In the genomic region with DNA sequence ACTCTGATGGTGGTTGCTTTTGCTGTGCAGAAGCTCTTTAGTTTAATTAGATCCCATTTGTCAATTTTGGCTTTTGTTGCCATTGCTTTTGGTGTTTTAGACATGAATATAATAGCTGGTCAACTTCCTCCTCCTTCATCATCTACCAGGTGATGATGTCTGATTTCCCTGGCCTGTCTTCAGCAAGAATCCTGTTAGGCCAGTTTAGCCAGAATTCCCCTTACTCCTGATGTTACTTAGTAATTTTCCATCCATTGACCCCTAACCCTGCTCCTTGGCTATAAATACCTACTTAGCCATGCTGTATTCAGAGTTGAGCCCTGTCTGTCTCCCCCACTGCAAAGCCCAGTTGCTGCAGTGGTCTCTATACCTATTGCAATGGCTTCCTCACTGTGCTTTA, we compare ENCODE assay signal across 1 cellular context.
TF ChIP-seq lines count a peak whose summit lies in the region.

No MANE protein-coding gene starts in this region.

TF ChIP-seq in GM23338, 12 proteins besides CTCF, POLR2A, EP300 and RAD21 (continued from another document):
- TF ChIP-seq, protein P1, sequence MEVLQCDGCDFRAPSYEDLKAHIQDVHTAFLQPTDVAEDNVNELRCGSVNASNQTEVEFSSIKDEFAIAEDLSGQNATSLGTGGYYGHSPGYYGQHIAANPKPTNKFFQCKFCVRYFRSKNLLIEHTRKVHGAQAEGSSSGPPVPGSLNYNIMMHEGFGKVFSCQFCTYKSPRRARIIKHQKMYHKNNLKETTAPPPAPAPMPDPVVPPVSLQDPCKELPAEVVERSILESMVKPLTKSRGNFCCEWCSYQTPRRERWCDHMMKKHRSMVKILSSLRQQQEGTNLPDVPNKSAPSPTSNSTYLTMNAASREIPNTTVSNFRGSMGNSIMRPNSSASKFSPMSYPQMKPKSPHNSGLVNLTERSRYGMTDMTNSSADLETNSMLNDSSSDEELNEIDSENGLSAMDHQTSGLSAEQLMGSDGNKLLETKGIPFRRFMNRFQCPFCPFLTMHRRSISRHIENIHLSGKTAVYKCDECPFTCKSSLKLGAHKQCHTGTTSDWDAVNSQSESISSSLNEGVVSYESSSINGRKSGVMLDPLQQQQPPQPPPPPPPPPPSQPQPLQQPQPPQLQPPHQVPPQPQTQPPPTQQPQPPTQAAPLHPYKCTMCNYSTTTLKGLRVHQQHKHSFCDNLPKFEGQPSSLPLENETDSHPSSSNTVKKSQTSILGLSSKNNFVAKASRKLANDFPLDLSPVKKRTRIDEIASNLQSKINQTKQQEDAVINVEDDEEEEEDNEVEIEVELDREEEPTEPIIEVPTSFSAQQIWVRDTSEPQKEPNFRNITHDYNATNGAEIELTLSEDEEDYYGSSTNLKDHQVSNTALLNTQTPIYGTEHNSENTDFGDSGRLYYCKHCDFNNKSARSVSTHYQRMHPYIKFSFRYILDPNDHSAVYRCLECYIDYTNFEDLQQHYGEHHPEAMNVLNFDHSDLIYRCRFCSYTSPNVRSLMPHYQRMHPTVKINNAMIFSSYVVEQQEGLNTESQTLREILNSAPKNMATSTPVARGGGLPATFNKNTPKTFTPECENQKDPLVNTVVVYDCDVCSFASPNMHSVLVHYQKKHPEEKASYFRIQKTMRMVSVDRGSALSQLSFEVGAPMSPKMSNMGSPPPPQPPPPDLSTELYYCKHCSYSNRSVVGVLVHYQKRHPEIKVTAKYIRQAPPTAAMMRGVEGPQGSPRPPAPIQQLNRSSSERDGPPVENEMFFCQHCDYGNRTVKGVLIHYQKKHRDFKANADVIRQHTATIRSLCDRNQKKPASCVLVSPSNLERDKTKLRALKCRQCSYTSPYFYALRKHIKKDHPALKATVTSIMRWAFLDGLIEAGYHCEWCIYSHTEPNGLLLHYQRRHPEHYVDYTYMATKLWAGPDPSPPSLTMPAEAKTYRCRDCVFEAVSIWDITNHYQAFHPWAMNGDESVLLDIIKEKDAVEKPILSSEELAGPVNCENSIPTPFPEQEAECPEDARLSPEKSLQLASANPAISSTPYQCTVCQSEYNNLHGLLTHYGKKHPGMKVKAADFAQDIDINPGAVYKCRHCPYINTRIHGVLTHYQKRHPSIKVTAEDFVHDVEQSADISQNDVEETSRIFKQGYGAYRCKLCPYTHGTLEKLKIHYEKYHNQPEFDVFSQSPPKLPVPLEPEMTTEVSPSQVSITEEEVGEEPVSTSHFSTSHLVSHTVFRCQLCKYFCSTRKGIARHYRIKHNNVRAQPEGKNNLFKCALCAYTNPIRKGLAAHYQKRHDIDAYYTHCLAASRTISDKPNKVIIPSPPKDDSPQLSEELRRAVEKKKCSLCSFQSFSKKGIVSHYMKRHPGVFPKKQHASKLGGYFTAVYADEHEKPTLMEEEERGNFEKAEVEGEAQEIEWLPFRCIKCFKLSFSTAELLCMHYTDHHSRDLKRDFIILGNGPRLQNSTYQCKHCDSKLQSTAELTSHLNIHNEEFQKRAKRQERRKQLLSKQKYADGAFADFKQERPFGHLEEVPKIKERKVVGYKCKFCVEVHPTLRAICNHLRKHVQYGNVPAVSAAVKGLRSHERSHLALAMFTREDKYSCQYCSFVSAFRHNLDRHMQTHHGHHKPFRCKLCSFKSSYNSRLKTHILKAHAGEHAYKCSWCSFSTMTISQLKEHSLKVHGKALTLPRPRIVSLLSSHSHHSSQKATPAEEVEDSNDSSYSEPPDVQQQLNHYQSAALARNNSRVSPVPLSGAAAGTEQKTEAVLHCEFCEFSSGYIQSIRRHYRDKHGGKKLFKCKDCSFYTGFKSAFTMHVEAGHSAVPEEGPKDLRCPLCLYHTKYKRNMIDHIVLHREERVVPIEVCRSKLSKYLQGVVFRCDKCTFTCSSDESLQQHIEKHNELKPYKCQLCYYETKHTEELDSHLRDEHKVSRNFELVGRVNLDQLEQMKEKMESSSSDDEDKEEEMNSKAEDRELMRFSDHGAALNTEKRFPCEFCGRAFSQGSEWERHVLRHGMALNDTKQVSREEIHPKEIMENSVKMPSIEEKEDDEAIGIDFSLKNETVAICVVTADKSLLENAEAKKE (CRISPR knock-in tag; IDR thresholded peaks at IDR 0.05), result no peak
